32 cellular contexts compared by ENCODE assay signal in the genomic region with DNA sequence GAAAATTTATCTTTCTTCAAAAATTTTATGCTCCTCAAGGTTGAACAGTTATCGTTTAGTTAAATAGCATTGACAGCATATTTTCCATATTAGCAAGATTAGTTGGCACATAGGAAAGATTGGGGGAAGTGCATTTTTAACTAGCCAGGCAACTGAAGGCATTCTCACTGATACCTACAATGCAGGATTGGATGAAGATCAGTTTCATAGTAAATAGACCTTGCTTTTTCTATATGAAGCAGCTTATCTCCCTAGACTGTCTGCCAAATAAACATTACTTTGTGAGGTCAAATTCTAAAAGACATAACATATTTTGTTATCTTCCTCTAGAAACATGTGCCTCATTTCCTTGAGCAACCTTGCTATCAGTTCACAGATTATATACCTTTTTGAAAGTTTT.
DNase-seq lines count a peak whose midpoint lies in the region; ATAC-seq, FAIRE-seq and TF ChIP-seq lines count a peak whose summit lies in the region.
"Had no signal": no experiment of that assay in that cellular context is flagged by ENCODE, and none has a peak within 500 bp of the region (broad histone marks: within the 10 kb centered on the region; RNA-seq: fewer than 3 reads in every experiment).

No MANE protein-coding gene starts in this region.

- no peak for TF ChIP-seq POLR2A in A549 (IDR thresholded peaks at IDR 0.05; ENCODE audit: low read length)

- ATAC-seq in A549 (peak in 1 of 2 experiments; percentile 61; a peak in 3 of 6 replicates), left colon (peak; percentile 84), GM18520 (IDR thresholded peaks at IDR 0.05; ENCODE audit: unreplicated experiment) (no peak)
- no peak for ATAC-seq in naive thymus-derived CD4-positive, alpha-beta T cell
- ATAC-seq: activated T-cell treated with anti-CD3 and anti-CD28 coated beads, Interleukin-2, amount 50 U/mL, for 72 hours; lower lobe of right lung had no signal

- peaks cover 4% of the 10 kb centered on the region for H3K9me3 Mint-ChIP-seq in astrocyte (ENCODE audit: unreplicated experiment)
- H3K9me3 Mint-ChIP-seq in naive thymus-derived CD4-positive, alpha-beta T cell: peaks cover 0 to 11% (median 0%) of the 10 kb centered on the region in 11 donors
- H3K9me3 Mint-ChIP-seq: activated T-cell treated with anti-CD3 and anti-CD28 coated beads, Interleukin-2, amount 50 U/mL, for 72 hours; stimulated activated naive CD8-positive, alpha-beta T cell treated with anti-CD3 and anti-CD28 coated beads, Interleukin-15, Interleukin-2, amounts not matched to agents 100 ng/mL and 50 ng/mL, for 24 hours had no signal

- no peak for TF ChIP-seq RAD21 in A549 (conservative IDR thresholded peaks at IDR 0.05 in 1 of 2, IDR thresholded peaks at IDR 0.05 in 1 of 2)

- no peaks in the 10 kb centered on the region for H3K9me3 ChIP-seq in A549
- no peaks in the 10 kb centered on the region for H3K9me3 ChIP-seq in astrocyte (ENCODE audit: insufficient read depth, low read depth, low read length)
- no peaks in the 10 kb centered on the region for H3K9me3 ChIP-seq in mammary epithelial cell (replicated peaks; ENCODE audit: insufficient read depth, low read length)
- no peaks in the 10 kb centered on the region for H3K9me3 ChIP-seq in naive thymus-derived CD4-positive, alpha-beta T cell (ENCODE audit: control insufficient read depth in 2 of 3, low read length in 3 of 3)
- H3K9me3 ChIP-seq: esophagus muscularis mucosa, HAP-1, lower lobe of right lung, spleen, thoracic aorta had no signal

- peaks cover 11% of the 10 kb centered on the region for H3K4me1 Mint-ChIP-seq in astrocyte (ENCODE audit: low read depth, unreplicated experiment)
- H3K4me1 Mint-ChIP-seq in naive thymus-derived CD4-positive, alpha-beta T cell: peaks cover 0 to 2% (median 0%) of the 10 kb centered on the region in 7 donors
- H3K4me1 Mint-ChIP-seq: CD4-positive, alpha-beta memory T cell; nephron had no signal

- H4K20me1 ChIP-seq in astrocyte (ENCODE audit: insufficient read depth, low read length) (no peaks in the 10 kb centered on the region), mammary epithelial cell (ENCODE audit: insufficient read depth, low read length) (no peaks in the 10 kb centered on the region)

- H3K36me3 Mint-ChIP-seq in astrocyte (ENCODE audit: low read depth, unreplicated experiment): no peaks in the 10 kb centered on the region
- H3K36me3 Mint-ChIP-seq in naive thymus-derived CD4-positive, alpha-beta T cell: no peaks in the 10 kb centered on the region
- H3K36me3 Mint-ChIP-seq: CD4-positive, alpha-beta memory T cell had no signal

- H3K9ac ChIP-seq in astrocyte (ENCODE audit: low read length): no peak overlapping the region
- no peak overlapping the region for H3K9ac ChIP-seq in mammary epithelial cell (ENCODE audit: insufficient read depth, low read length)

- no peak for FAIRE-seq in A549 (lab: Jason Lieb, UNC)
- FAIRE-seq in astrocyte (lab: Jason Lieb, UNC): no peak
- FAIRE-seq: A204.1, frontal cortex, GM12892 had no signal

- H3K4me3 ChIP-seq in A549 (no peak overlapping the region), astrocyte (ENCODE audit: insufficient read depth, low read depth, low read length) (no peak overlapping the region), mammary epithelial cell (replicated peaks in 1 of 3; ENCODE audit: insufficient read depth in 1 of 3, low read depth in 2 of 3, low read length in 3 of 3) (no peak overlapping the region)
- H3K4me3 ChIP-seq in naive thymus-derived CD4-positive, alpha-beta T cell (ENCODE audit: low read length): no peak overlapping the region
- H3K4me3 ChIP-seq: esophagus muscularis mucosa, HAP-1, lower lobe of right lung, spleen, thoracic aorta had no signal

- TF ChIP-seq CTCF in A549 (IDR thresholded peaks at IDR 0.05): no peak
- no peak for TF ChIP-seq CTCF in astrocyte (IDR thresholded peaks at IDR 0.05; ENCODE audit: insufficient read depth, low read depth, low read length)
- TF ChIP-seq CTCF in mammary epithelial cell (conservative IDR thresholded peaks at IDR 0.05 in 1 of 2, IDR thresholded peaks at IDR 0.05 in 1 of 2; ENCODE audit: extremely low read depth in 1 of 2, insufficient read depth in 1 of 2, low read depth in 1 of 2, low read length in 2 of 2): no peak

- intact Hi-C loops in left colon (cut with DNase I, micrococcal nuclease): no loop called here
- intact Hi-C loops in mammary epithelial cell (cut with micrococcal nuclease): no loop called here
- intact Hi-C loops in naive thymus-derived CD4-positive, alpha-beta T cell (cut with micrococcal nuclease): no loop called here

- H3K27ac ChIP-seq in A549 (peak overlapping the region; percentile 50 to 51; a peak in 4 of 6 replicates), astrocyte (ENCODE audit: low read depth, low read length) (no peak overlapping the region), mammary epithelial cell (ENCODE audit: insufficient read depth, low read depth, low read length) (no peak overlapping the region)
- no peak overlapping the region for H3K27ac ChIP-seq in naive thymus-derived CD4-positive, alpha-beta T cell (ENCODE audit: low read depth, low read length)
- H3K27ac ChIP-seq: esophagus muscularis mucosa, lower lobe of right lung, spleen, thoracic aorta had no signal

- no TSS peak for BruUV-seq in mammary epithelial cell (replicated peaks; lab: Mats Ljungman, UMichigan)

- WGBS in A549 (ENCODE audit: missing lambda C conversion rate): 3% methylated on average over 1 of the region's 1 CpG
- 32% methylated on average over 1 of the region's 1 CpG for WGBS in mammary epithelial cell (ENCODE audit: low coverage, missing lambda C conversion rate)

- H3K27me3 ChIP-seq in astrocyte (ENCODE audit: insufficient read depth, low read length) (no peaks in the 10 kb centered on the region), mammary epithelial cell (ENCODE audit: insufficient read depth, low read length) (no peaks in the 10 kb centered on the region)
- H3K27me3 ChIP-seq in naive thymus-derived CD4-positive, alpha-beta T cell (ENCODE audit: control insufficient read depth in 2 of 2, insufficient read depth in 2 of 2, low read length in 2 of 2): no peaks in the 10 kb centered on the region
- H3K27me3 ChIP-seq: esophagus muscularis mucosa, spleen had no signal

- in situ Hi-C loops in mammary epithelial cell (cut with MboI; ENCODE audit: low sequenced_read_pairs in 2 of 2): no loop called here

- no peak overlapping the region for H3K4me3 Mint-ChIP-seq in astrocyte (ENCODE audit: unreplicated experiment)
- H3K4me3 Mint-ChIP-seq in naive thymus-derived CD4-positive, alpha-beta T cell: no peak overlapping the region
- H3K4me3 Mint-ChIP-seq: activated T-cell treated with anti-CD3 and anti-CD28 coated beads, Interleukin-2, amount 50 U/mL, for 72 hours; CD4-positive, alpha-beta memory T cell; dendritic cell treated with granulocyte-macrophage colony-stimulating factor and Interleukin-4, amounts not matched to agents 40 ng/mL and 50 ng/mL, for 4 days; nephron; stimulated activated naive CD8-positive, alpha-beta T cell treated with anti-CD3 and anti-CD28 coated beads, Interleukin-15, Interleukin-2, amounts not matched to agents 100 ng/mL and 50 ng/mL, for 24 hours had no signal

- no peak for TF ChIP-seq EP300 in A549 (IDR thresholded peaks at IDR 0.05)

- H3K36me3 ChIP-seq in astrocyte (ENCODE audit: insufficient read depth, low read length) (no peaks in the 10 kb centered on the region), mammary epithelial cell (ENCODE audit: insufficient read depth, low read length) (no peaks in the 10 kb centered on the region)
- no peaks in the 10 kb centered on the region for H3K36me3 ChIP-seq in naive thymus-derived CD4-positive, alpha-beta T cell (ENCODE audit: control insufficient read depth in 2 of 3, insufficient read depth in 3 of 3, low read length in 3 of 3)
- H3K36me3 ChIP-seq: esophagus muscularis mucosa, HAP-1, lower lobe of right lung, spleen, thoracic aorta had no signal

- CTCF ChIA-PET in A549 (lab: Yijun Ruan, JAX) (no interaction called here), mammary epithelial cell (lab: Charles Lee; ENCODE audit: low non-redundant PET) (interaction anchor here (0.6 kb wide), 1 partner anchor 36 kb away, joined by 12 read pairs; no protein-coding TSS in a partner anchor)
- CTCF ChIA-PET in naive thymus-derived CD4-positive, alpha-beta T cell (lab: Charles Lee): no interaction called here

- dilution Hi-C loops in mammary epithelial cell (cut with HindIII; ENCODE audit: low sequenced_read_pairs): no loop called here

- H3K27me3 Mint-ChIP-seq in astrocyte (ENCODE audit: low read depth, unreplicated experiment): no peaks in the 10 kb centered on the region
- no peaks in the 10 kb centered on the region for H3K27me3 Mint-ChIP-seq in naive thymus-derived CD4-positive, alpha-beta T cell
- H3K27me3 Mint-ChIP-seq: CD4-positive, alpha-beta memory T cell; dendritic cell treated with granulocyte-macrophage colony-stimulating factor and Interleukin-4, amounts not matched to agents 40 ng/mL and 50 ng/mL, for 4 days; stimulated activated naive CD8-positive, alpha-beta T cell treated with anti-CD3 and anti-CD28 coated beads, Interleukin-15, Interleukin-2, amounts not matched to agents 100 ng/mL and 50 ng/mL, for 24 hours had no signal

- POLR2A ChIA-PET in A549 (lab: Yijun Ruan, JAX): no interaction called here
- POLR2A ChIA-PET in naive thymus-derived CD4-positive, alpha-beta T cell (lab: Charles Lee): no interaction called here

- H3K4me2 ChIP-seq in A549 (peak overlapping the region; percentile 61), astrocyte (ENCODE audit: low read length) (peak overlapping the region; percentile 14), mammary epithelial cell (ENCODE audit: insufficient read depth, low read depth, low read length) (no peak overlapping the region)

- DNase-seq in A549 (ENCODE audit: low read depth in 1 of 2, low spot score in 1 of 2) (peak in 1 of 2 experiments; percentile 11), NCI-H146 treated with DMSO at 0.1 percent for 48 hours (lab: John Stamatoyannopoulos, UW; ENCODE audit: unreplicated experiment) (peak; percentile 45), astrocyte (ENCODE audit: low read depth) (peak; percentile 55), left colon (no peak), mammary epithelial cell (no peak), germinal center (ENCODE audit: low spot score) (no peak)
- DNase-seq in naive thymus-derived CD4-positive, alpha-beta T cell: no peak
- DNase-seq: activated CD4-positive, alpha-beta T cell treated with anti-CD3 and anti-CD28 coated beads, Interleukin-2, amount 50 U/mL, for 48 hours; activated CD4-positive, CD25-positive, alpha-beta regulatory T cell treated with anti-CD3 and anti-CD28 coated beads, Interleukin-2, amount 50 U/mL, for 72 hours; activated T-cell treated with anti-CD3 and anti-CD28 coated beads, Interleukin-2, amount 50 U/mL, for 72 hours; AML-193; caudate nucleus; CD4-positive, alpha-beta memory T cell; DMS 273 treated with DMSO at 0.1 percent for 48 hours; Karpas-422; kidney glomerular epithelial cell; lower lobe of right lung; NCI-H1694; NCI-H510A; retina; spleen; stimulated activated CD4-positive, alpha-beta T cell treated with anti-CD3 and anti-CD28 coated beads, Interleukin-2, amount 100 ng/mL, for 24 hours had no signal

- H3K27ac Mint-ChIP-seq in astrocyte (ENCODE audit: unreplicated experiment): no peak overlapping the region
- no peak overlapping the region for H3K27ac Mint-ChIP-seq in naive thymus-derived CD4-positive, alpha-beta T cell
- H3K27ac Mint-ChIP-seq: activated T-cell treated with anti-CD3 and anti-CD28 coated beads, Interleukin-2, amount 50 U/mL, for 72 hours; CD4-positive, alpha-beta memory T cell; dendritic cell treated with granulocyte-macrophage colony-stimulating factor and Interleukin-4, amounts not matched to agents 40 ng/mL and 50 ng/mL, for 4 days; stimulated activated naive CD8-positive, alpha-beta T cell treated with anti-CD3 and anti-CD28 coated beads, Interleukin-15, Interleukin-2, amounts not matched to agents 100 ng/mL and 50 ng/mL, for 24 hours had no signal

- no peaks in the 10 kb centered on the region for H3K79me2 ChIP-seq in astrocyte (ENCODE audit: insufficient read depth, low read length)
- no peaks in the 10 kb centered on the region for H3K79me2 ChIP-seq in mammary epithelial cell (ENCODE audit: insufficient read depth, low read length)

- no peak overlapping the region for H2AFZ ChIP-seq in astrocyte (ENCODE audit: low read depth, low read length)
- H2AFZ ChIP-seq in mammary epithelial cell (ENCODE audit: low read depth, low read length): no peak overlapping the region

- H3K4me1 ChIP-seq in A549 (peaks cover 27% of the 10 kb centered on the region), astrocyte (ENCODE audit: insufficient read depth, low read length) (peaks cover 7% of the 10 kb centered on the region), mammary epithelial cell (ENCODE audit: insufficient read depth, low read length) (no peaks in the 10 kb centered on the region)
- no peaks in the 10 kb centered on the region for H3K4me1 ChIP-seq in naive thymus-derived CD4-positive, alpha-beta T cell (ENCODE audit: control insufficient read depth in 2 of 2, insufficient read depth in 2 of 2, low read length in 2 of 2)
- H3K4me1 ChIP-seq: HAP-1, lower lobe of right lung, spleen had no signal

Comparison
In these comparisons a context has a peak if more than half of its experiments do, and no peak if none do; other contexts are left out.
1. DNase-seq: peak in NCI-H146 treated with DMSO at 0.1 percent for 48 hours (single experiment) and astrocyte (single experiment); none in left colon (0 of 2), mammary epithelial cell (single experiment), naive thymus-derived CD4-positive, alpha-beta T cell (0 of 9) and germinal center (single experiment).
2. H3K27ac ChIP-seq: peak in A549 (2 of 2); none in astrocyte (single experiment), mammary epithelial cell (single experiment) and naive thymus-derived CD4-positive, alpha-beta T cell (single experiment).